In genomic region chr15:70826634-70827033, GRCh38 we compare ENCODE assay signal across 1 cellular context.
TF ChIP-seq lines count a peak whose summit lies in the region.

No MANE protein-coding gene starts in this region.

TF ChIP-seq in H1, 55 proteins besides CTCF, POLR2A, EP300 and RAD21 (continued from another document):
- TF ChIP-seq CEBPB (IDR thresholded peaks at IDR 0.05; ENCODE audit: low read depth, low read length), result 0 out of 2 replicates have a peak, but pooled peaks have one; percentile 9
